ENCODE assay signal across 1 cellular context in the genomic region with DNA sequence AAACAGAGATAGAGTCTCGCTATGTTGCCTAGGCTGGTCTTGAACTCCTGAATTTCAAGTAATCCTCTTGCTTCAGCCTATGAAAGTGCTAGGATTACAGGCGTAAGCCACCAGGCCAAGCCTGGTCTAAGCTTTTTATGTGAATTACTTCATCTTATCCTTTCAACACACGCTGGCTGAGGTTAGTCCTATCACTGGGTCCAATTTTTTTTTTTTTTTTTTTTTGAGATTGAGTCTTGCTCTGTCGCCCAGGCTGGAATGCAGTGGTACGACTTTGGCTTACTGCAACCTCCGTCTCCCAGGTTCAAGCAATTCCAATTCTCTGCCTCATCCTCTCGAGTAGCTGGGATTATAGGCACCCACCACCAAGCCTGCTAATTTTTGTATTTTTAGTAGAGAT.
TF ChIP-seq lines count a peak whose summit lies in the region.

No MANE protein-coding gene starts in this region.

TF ChIP-seq in K562, 482 proteins besides CTCF, POLR2A, EP300 and RAD21:
- TF ChIP-seq PML (IDR thresholded peaks at IDR 0.05; ENCODE audit: low read length) (no peak), ZNF551 (CRISPR knock-in tag; IDR thresholded peaks at IDR 0.05) (no peak), MCM3 (IDR thresholded peaks at IDR 0.05) (no peak), ZNF384 (IDR thresholded peaks at IDR 0.05; ENCODE audit: low read depth, low read length) (peak; percentile 48), HEY1 (CRISPR knock-in tag; IDR thresholded peaks at IDR 0.05; ENCODE audit: borderline replicate concordance) (no peak), HDAC1 (IDR thresholded peaks at IDR 0.05) (no peak), TAF7 (tag; IDR thresholded peaks at IDR 0.05) (no peak), BCL6 (CRISPR knock-in tag; IDR thresholded peaks at IDR 0.05) (no peak), ZBTB8A (IDR thresholded peaks at IDR 0.05; ENCODE audit: partially characterized antibody) (no peak), TBP (optimal IDR thresholded peaks at IDR 0.05; ENCODE audit: low read depth, low read length) (peak; percentile 22), EWSR1 (IDR thresholded peaks at IDR 0.05; ENCODE audit: borderline replicate concordance, low read depth, partially characterized antibody) (no peak), XRCC3 (IDR thresholded peaks at IDR 0.05) (no peak), ESRRA (IDR thresholded peaks at IDR 0.05; ENCODE audit: borderline replicate concordance, low read depth) (no peak), PHTF2 (CRISPR knock-in tag; IDR thresholded peaks at IDR 0.05) (no peak)
- TF ChIP-seq, protein P1, sequence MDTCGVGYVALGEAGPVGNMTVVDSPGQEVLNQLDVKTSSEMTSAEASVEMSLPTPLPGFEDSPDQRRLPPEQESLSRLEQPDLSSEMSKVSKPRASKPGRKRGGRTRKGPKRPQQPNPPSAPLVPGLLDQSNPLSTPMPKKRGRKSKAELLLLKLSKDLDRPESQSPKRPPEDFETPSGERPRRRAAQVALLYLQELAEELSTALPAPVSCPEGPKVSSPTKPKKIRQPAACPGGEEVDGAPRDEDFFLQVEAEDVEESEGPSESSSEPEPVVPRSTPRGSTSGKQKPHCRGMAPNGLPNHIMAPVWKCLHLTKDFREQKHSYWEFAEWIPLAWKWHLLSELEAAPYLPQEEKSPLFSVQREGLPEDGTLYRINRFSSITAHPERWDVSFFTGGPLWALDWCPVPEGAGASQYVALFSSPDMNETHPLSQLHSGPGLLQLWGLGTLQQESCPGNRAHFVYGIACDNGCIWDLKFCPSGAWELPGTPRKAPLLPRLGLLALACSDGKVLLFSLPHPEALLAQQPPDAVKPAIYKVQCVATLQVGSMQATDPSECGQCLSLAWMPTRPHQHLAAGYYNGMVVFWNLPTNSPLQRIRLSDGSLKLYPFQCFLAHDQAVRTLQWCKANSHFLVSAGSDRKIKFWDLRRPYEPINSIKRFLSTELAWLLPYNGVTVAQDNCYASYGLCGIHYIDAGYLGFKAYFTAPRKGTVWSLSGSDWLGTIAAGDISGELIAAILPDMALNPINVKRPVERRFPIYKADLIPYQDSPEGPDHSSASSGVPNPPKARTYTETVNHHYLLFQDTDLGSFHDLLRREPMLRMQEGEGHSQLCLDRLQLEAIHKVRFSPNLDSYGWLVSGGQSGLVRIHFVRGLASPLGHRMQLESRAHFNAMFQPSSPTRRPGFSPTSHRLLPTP (IDR thresholded peaks at IDR 0.05; ENCODE audit: borderline replicate concordance, extremely low read depth, insufficient read length): no peak
TF ChIP-seq in K562: peak in this region for 2.
